1 cellular context compared by ENCODE assay signal in the genomic region with DNA sequence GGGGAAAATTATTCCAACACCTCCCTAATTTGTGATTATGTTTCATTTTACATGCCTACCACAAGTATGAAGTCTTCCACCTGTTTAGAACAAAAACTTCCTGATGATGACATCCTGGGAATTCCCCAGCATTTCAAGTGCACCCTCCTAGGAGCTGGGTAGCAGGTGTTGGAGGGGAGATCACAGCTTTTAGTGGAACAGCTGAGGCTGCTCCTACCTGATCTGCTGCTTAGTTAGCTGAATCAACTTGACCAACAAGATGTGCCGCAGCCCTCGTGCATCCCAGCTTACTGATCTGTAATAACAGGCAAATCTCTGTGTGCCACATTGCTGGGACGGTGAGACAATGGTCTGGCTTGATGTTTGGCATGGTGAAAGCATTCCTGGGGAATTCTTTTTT.
TF ChIP-seq lines count a peak whose summit lies in the region.

No MANE protein-coding gene starts in this region.

TF ChIP-seq in GM23338, 12 proteins besides CTCF, POLR2A, EP300 and RAD21:
- no peak for TF ChIP-seq REST (IDR thresholded peaks at IDR 0.05; ENCODE audit: unreplicated experiment)
- TF ChIP-seq, protein P1, sequence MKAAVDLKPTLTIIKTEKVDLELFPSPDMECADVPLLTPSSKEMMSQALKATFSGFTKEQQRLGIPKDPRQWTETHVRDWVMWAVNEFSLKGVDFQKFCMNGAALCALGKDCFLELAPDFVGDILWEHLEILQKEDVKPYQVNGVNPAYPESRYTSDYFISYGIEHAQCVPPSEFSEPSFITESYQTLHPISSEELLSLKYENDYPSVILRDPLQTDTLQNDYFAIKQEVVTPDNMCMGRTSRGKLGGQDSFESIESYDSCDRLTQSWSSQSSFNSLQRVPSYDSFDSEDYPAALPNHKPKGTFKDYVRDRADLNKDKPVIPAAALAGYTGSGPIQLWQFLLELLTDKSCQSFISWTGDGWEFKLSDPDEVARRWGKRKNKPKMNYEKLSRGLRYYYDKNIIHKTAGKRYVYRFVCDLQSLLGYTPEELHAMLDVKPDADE (IDR thresholded peaks at IDR 0.05): no peak
- no peak for TF ChIP-seq JUNB (IDR thresholded peaks at IDR 0.05; ENCODE audit: unreplicated experiment)
- TF ChIP-seq CREB1 (CRISPR knock-in tag; IDR thresholded peaks at IDR 0.05; ENCODE audit: low read depth): no peak
- no peak for TF ChIP-seq ZNF114 (CRISPR knock-in tag; IDR thresholded peaks at IDR 0.05)
- TF ChIP-seq ZNF331 (CRISPR knock-in tag; IDR thresholded peaks at IDR 0.05; ENCODE audit: low read depth): no peak
- no peak for TF ChIP-seq EZH2 (IDR thresholded peaks at IDR 0.05; ENCODE audit: low read depth, unreplicated experiment)
- TF ChIP-seq NANOG (IDR thresholded peaks at IDR 0.05; ENCODE audit: borderline replicate concordance): no peak
- TF ChIP-seq STAT1 (IDR thresholded peaks at IDR 0.05; ENCODE audit: unreplicated experiment): no peak
- no peak for TF ChIP-seq POLR2AphosphoS5 (IDR thresholded peaks at IDR 0.05; ENCODE audit: low read depth)
- no peak for TF ChIP-seq EZH2phosphoT487 (IDR thresholded peaks at IDR 0.05; ENCODE audit: unreplicated experiment)
- no peak for TF ChIP-seq ZNF462 (CRISPR knock-in tag; IDR thresholded peaks at IDR 0.05)
